In the genomic region with DNA sequence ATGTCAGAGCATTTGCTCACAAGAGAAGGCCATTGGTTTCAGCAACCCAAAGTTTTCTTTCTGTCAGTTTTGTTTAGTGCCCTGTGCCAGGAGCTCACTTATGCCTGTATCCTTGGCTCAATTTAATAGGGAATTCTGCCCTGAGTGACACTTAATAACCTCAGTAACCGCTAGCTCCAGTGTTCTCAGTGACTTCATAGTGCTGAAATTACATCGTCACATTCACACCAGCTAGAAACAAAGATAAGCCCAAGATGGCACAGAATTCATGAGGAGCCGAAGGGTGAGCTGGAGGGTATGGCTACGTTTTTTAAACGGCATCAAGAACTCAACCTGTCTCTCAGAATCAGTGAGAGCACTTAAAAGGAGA, we compare ENCODE assay signal across 1 cellular context.
TF ChIP-seq lines count a peak whose summit lies in the region.

No MANE protein-coding gene starts in this region.

TF ChIP-seq in GM23338, 12 proteins besides CTCF, POLR2A, EP300 and RAD21 (continued from another document):
- TF ChIP-seq, protein P1, sequence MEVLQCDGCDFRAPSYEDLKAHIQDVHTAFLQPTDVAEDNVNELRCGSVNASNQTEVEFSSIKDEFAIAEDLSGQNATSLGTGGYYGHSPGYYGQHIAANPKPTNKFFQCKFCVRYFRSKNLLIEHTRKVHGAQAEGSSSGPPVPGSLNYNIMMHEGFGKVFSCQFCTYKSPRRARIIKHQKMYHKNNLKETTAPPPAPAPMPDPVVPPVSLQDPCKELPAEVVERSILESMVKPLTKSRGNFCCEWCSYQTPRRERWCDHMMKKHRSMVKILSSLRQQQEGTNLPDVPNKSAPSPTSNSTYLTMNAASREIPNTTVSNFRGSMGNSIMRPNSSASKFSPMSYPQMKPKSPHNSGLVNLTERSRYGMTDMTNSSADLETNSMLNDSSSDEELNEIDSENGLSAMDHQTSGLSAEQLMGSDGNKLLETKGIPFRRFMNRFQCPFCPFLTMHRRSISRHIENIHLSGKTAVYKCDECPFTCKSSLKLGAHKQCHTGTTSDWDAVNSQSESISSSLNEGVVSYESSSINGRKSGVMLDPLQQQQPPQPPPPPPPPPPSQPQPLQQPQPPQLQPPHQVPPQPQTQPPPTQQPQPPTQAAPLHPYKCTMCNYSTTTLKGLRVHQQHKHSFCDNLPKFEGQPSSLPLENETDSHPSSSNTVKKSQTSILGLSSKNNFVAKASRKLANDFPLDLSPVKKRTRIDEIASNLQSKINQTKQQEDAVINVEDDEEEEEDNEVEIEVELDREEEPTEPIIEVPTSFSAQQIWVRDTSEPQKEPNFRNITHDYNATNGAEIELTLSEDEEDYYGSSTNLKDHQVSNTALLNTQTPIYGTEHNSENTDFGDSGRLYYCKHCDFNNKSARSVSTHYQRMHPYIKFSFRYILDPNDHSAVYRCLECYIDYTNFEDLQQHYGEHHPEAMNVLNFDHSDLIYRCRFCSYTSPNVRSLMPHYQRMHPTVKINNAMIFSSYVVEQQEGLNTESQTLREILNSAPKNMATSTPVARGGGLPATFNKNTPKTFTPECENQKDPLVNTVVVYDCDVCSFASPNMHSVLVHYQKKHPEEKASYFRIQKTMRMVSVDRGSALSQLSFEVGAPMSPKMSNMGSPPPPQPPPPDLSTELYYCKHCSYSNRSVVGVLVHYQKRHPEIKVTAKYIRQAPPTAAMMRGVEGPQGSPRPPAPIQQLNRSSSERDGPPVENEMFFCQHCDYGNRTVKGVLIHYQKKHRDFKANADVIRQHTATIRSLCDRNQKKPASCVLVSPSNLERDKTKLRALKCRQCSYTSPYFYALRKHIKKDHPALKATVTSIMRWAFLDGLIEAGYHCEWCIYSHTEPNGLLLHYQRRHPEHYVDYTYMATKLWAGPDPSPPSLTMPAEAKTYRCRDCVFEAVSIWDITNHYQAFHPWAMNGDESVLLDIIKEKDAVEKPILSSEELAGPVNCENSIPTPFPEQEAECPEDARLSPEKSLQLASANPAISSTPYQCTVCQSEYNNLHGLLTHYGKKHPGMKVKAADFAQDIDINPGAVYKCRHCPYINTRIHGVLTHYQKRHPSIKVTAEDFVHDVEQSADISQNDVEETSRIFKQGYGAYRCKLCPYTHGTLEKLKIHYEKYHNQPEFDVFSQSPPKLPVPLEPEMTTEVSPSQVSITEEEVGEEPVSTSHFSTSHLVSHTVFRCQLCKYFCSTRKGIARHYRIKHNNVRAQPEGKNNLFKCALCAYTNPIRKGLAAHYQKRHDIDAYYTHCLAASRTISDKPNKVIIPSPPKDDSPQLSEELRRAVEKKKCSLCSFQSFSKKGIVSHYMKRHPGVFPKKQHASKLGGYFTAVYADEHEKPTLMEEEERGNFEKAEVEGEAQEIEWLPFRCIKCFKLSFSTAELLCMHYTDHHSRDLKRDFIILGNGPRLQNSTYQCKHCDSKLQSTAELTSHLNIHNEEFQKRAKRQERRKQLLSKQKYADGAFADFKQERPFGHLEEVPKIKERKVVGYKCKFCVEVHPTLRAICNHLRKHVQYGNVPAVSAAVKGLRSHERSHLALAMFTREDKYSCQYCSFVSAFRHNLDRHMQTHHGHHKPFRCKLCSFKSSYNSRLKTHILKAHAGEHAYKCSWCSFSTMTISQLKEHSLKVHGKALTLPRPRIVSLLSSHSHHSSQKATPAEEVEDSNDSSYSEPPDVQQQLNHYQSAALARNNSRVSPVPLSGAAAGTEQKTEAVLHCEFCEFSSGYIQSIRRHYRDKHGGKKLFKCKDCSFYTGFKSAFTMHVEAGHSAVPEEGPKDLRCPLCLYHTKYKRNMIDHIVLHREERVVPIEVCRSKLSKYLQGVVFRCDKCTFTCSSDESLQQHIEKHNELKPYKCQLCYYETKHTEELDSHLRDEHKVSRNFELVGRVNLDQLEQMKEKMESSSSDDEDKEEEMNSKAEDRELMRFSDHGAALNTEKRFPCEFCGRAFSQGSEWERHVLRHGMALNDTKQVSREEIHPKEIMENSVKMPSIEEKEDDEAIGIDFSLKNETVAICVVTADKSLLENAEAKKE (CRISPR knock-in tag; IDR thresholded peaks at IDR 0.05): no peak
- no peak for TF ChIP-seq ZNF331 (CRISPR knock-in tag; IDR thresholded peaks at IDR 0.05; ENCODE audit: low read depth)
- no peak for TF ChIP-seq STAT1 (IDR thresholded peaks at IDR 0.05; ENCODE audit: unreplicated experiment)
- TF ChIP-seq EZH2 (IDR thresholded peaks at IDR 0.05; ENCODE audit: low read depth, unreplicated experiment): no peak
- TF ChIP-seq EZH2phosphoT487 (IDR thresholded peaks at IDR 0.05; ENCODE audit: unreplicated experiment): no peak
- no peak for TF ChIP-seq ETS1 (IDR thresholded peaks at IDR 0.05)
